In the genomic region with DNA sequence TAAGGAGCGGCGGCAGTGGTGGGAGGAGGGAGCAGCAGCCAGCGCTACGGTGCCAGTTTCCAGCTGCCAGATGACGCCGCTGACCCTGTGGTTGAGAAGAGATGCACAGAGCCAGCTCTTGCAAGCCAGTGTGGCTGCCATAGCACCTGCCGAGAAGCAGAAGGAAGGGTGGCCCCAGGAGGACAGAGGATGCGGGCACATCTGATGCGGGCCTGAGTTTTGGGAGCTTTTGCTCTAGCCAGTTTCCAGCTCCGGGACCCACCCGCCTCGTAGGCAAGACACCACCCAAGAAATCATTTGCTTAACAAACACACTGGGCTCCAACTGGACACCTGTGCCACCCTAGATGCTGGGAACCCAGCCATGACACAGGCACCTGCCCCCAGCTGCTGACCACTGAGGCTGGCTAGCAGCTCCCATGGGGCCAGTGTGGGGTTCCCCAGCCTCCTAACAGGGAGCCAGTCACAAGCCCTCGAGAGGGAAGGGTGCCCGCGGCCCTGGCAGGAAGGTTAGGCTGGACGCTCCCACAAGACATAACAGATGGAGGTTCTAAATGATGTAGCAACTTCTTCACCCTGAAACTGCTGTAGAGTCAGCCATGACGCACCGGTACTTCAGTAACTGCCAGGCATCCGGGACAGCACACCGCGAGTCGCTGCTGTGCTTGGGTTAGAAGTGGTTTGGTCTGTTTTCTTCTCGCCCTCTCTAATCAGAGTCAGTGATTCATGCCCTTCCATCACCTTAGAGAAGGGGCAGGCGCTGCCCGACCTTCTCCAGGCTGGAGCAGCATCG, we compare ENCODE assay signal across 9 cellular contexts. TPM values are rescaled to one million over a fixed set of nuclear protein-coding genes. Genes with fewer than 3 reads are reported as not detected.
DNase-seq lines count a peak whose midpoint lies in the region; ATAC-seq and TF ChIP-seq lines count a peak whose summit lies in the region.
"Had no signal": no experiment of that assay in that cellular context is flagged by ENCODE, and none has a peak within 500 bp of the region (broad histone marks: within the 10 kb centered on the region; RNA-seq: fewer than 3 reads in every experiment).

No MANE protein-coding gene starts in this region.

- TF ChIP-seq CTCF in chondrocyte (IDR thresholded peaks at IDR 0.05) = no peak

- ATAC-seq in activated T-cell treated with anti-CD3 and anti-CD28 coated beads, Interleukin-2, amount 50 U/mL, for 4 hours = no peak
- peak; percentile 84 for ATAC-seq in stimulated activated memory B cell treated with anti-CD40 and anti-IgM and Interleukin-4, amounts not matched to agents 10 μg/mL and 1 μg/mL and 100 μg/mL, for 72 hours
- ATAC-seq in HG03045 (IDR thresholded peaks at IDR 0.05; ENCODE audit: unreplicated experiment) = no peak

- no peak overlapping the region for H3K4me3 Mint-ChIP-seq in activated T-cell treated with anti-CD3 and anti-CD28 coated beads, Interleukin-2, amount 50 U/mL, for 4 hours
- no peak overlapping the region for H3K4me3 Mint-ChIP-seq in chondrocyte (ENCODE audit: unreplicated experiment)
- H3K4me3 Mint-ChIP-seq in stimulated activated memory B cell treated with anti-CD40 and anti-IgM and Interleukin-4, amounts not matched to agents 10 μg/mL and 1 μg/mL and 100 μg/mL, for 72 hours = peak overlapping the region; percentile 6
- H3K4me3 Mint-ChIP-seq: CD4-positive, CD25-positive, alpha-beta regulatory T cell had no signal

- H3K27me3 Mint-ChIP-seq in activated T-cell treated with anti-CD3 and anti-CD28 coated beads, Interleukin-2, amount 50 U/mL, for 4 hours (ENCODE audit: low read depth) = no peaks in the 10 kb centered on the region
- no peaks in the 10 kb centered on the region for H3K27me3 Mint-ChIP-seq in chondrocyte (ENCODE audit: low read depth)
- H3K27me3 Mint-ChIP-seq in stimulated activated memory B cell treated with anti-CD40 and anti-IgM and Interleukin-4, amounts not matched to agents 10 μg/mL and 1 μg/mL and 100 μg/mL, for 72 hours = no peaks in the 10 kb centered on the region
- H3K27me3 Mint-ChIP-seq: CD4-positive, CD25-positive, alpha-beta regulatory T cell had no signal

- peak; percentile 5 for DNase-seq in activated T-cell treated with anti-CD3 and anti-CD28 coated beads, Interleukin-2, amount 50 U/mL, for 1 hour
- no peak for DNase-seq in activated T-cell treated with anti-CD3 and anti-CD28 coated beads, Interleukin-2, amount 50 U/mL, for 4 hours
- DNase-seq in HT1080 (ENCODE audit: low read depth) (peak; percentile 83), chondrocyte (ENCODE audit: low spot score) (peak; percentile 78), SIG-M5 (lab: John Stamatoyannopoulos, UW) (no peak)
- no peak for DNase-seq in effector CD8-positive, alpha-beta T cell (lab: John Stamatoyannopoulos, UW)
- DNase-seq: CD4-positive, CD25-positive, alpha-beta regulatory T cell had no signal

- no peaks in the 10 kb centered on the region for H3K36me3 Mint-ChIP-seq in activated T-cell treated with anti-CD3 and anti-CD28 coated beads, Interleukin-2, amount 50 U/mL, for 4 hours (ENCODE audit: insufficient read depth)
- peaks cover 2% of the 10 kb centered on the region for H3K36me3 Mint-ChIP-seq in chondrocyte (ENCODE audit: low read depth)
- H3K36me3 Mint-ChIP-seq in stimulated activated memory B cell treated with anti-CD40 and anti-IgM and Interleukin-4, amounts not matched to agents 10 μg/mL and 1 μg/mL and 100 μg/mL, for 72 hours = peaks cover 26% of the 10 kb centered on the region
- H3K36me3 Mint-ChIP-seq: CD4-positive, CD25-positive, alpha-beta regulatory T cell had no signal

- H3K4me1 Mint-ChIP-seq in activated T-cell treated with anti-CD3 and anti-CD28 coated beads, Interleukin-2, amount 50 U/mL, for 4 hours (ENCODE audit: low read depth) = no peaks in the 10 kb centered on the region
- no peaks in the 10 kb centered on the region for H3K4me1 Mint-ChIP-seq in chondrocyte (ENCODE audit: low read depth)
- H3K4me1 Mint-ChIP-seq in stimulated activated memory B cell treated with anti-CD40 and anti-IgM and Interleukin-4, amounts not matched to agents 10 μg/mL and 1 μg/mL and 100 μg/mL, for 72 hours = peaks cover 24% of the 10 kb centered on the region
- H3K4me1 Mint-ChIP-seq: CD4-positive, CD25-positive, alpha-beta regulatory T cell had no signal

- H3K27ac Mint-ChIP-seq in chondrocyte (ENCODE audit: unreplicated experiment) = no peak overlapping the region
- H3K27ac Mint-ChIP-seq in stimulated activated memory B cell treated with anti-CD40 and anti-IgM and Interleukin-4, amounts not matched to agents 10 μg/mL and 1 μg/mL and 100 μg/mL, for 72 hours = peak overlapping the region; percentile 12
- H3K27ac Mint-ChIP-seq: CD4-positive, CD25-positive, alpha-beta regulatory T cell had no signal

- H3K9me3 Mint-ChIP-seq in activated T-cell treated with anti-CD3 and anti-CD28 coated beads, Interleukin-2, amount 50 U/mL, for 4 hours = no peaks in the 10 kb centered on the region
- H3K9me3 Mint-ChIP-seq in chondrocyte (ENCODE audit: low read depth) = no peaks in the 10 kb centered on the region
- no peaks in the 10 kb centered on the region for H3K9me3 Mint-ChIP-seq in stimulated activated memory B cell treated with anti-CD40 and anti-IgM and Interleukin-4, amounts not matched to agents 10 μg/mL and 1 μg/mL and 100 μg/mL, for 72 hours
- H3K9me3 Mint-ChIP-seq: CD4-positive, CD25-positive, alpha-beta regulatory T cell had no signal

RNA-seq across cellular contexts. Expression of a gene that starts 8.9 kb away (rescaled TPM):
- under 1 TPM; 0.66 to 0.87 (median 0.78) TPM for total RNA-seq in activated T-cell treated with anti-CD3 and anti-CD28 coated beads, Interleukin-2, amount 50 U/mL, for 4 hours
- not detected in 2 replicates for total RNA-seq in HT1080 (2014; rRNA removed; shearing (Covaris generic))
- not detected in 2 replicates for polyA plus RNA-seq in HT1080 (2015; cell fraction: cytosol; rRNA removed)
- polyA plus RNA-seq in HT1080 (2015; cell fraction: nucleus; rRNA removed) = 0.23 and 0.33 TPM in 2 replicates
- total RNA-seq in chondrocyte = 0.55 to 1.7 TPM (median 0.64 TPM) in 3 replicates

RNA-seq across cellular contexts. Expression of a gene that starts 34.9 kb away (rescaled TPM):
- 1 to 10 TPM; 2.3 to 3.0 (median 2.5) TPM for total RNA-seq in activated T-cell treated with anti-CD3 and anti-CD28 coated beads, Interleukin-2, amount 50 U/mL, for 4 hours
- 10.3 and 21.3 TPM in 2 replicates for total RNA-seq in HT1080 (2014; rRNA removed; shearing (Covaris generic))
- polyA plus RNA-seq in HT1080 (2015; cell fraction: cytosol; rRNA removed) = 8.1 and 10.2 TPM in 2 replicates
- 20.5 and 24.5 TPM in 2 replicates for polyA plus RNA-seq in HT1080 (2015; cell fraction: nucleus; rRNA removed)
- total RNA-seq in chondrocyte = 19.0 to 24.2 TPM (median 19.3 TPM) in 3 replicates

Comparison
In these comparisons a context has a peak if more than half of its experiments do, and no peak if none do; other contexts are left out.
1. DNase-seq: peak in activated T-cell treated with anti-CD3 and anti-CD28 coated beads, Interleukin-2, amount 50 U/mL, for 1 hour (single experiment), HT1080 (single experiment) and chondrocyte (single experiment); none in activated T-cell treated with anti-CD3 and anti-CD28 coated beads, Interleukin-2, amount 50 U/mL, for 4 hours (single experiment), SIG-M5 (single experiment) and effector CD8-positive, alpha-beta T cell (single experiment).